Comparison of ENCODE assay signal across 2 cellular contexts in genomic region chr5:122192883-122193496, GRCh38.
TF ChIP-seq lines count a peak whose summit lies in the region.

No MANE protein-coding gene starts in this region.

TF ChIP-seq in HCT116, 20 proteins besides CTCF, POLR2A, EP300 and RAD21:
- TF ChIP-seq SRF (IDR thresholded peaks at IDR 0.05; ENCODE audit: low read depth) (no peak), EGR1 (IDR thresholded peaks at IDR 0.05; ENCODE audit: low read depth) (no peak), TCF7L2 (IDR thresholded peaks at IDR 0.05; ENCODE audit: borderline replicate concordance, extremely low read depth, insufficient read depth, insufficient read length) (no peak)

TF ChIP-seq in H1, 55 proteins besides CTCF, POLR2A, EP300 and RAD21:
- TF ChIP-seq CEBPB (IDR thresholded peaks at IDR 0.05; ENCODE audit: low read depth, low read length): no peak
- no peak for TF ChIP-seq JUND (IDR thresholded peaks at IDR 0.05; ENCODE audit: low read length)
- no peak for TF ChIP-seq BACH1 (IDR thresholded peaks at IDR 0.05; ENCODE audit: low read length)
- no peak for TF ChIP-seq TBP (IDR thresholded peaks at IDR 0.05; ENCODE audit: low read depth, low read length)
- TF ChIP-seq KDM5A (IDR thresholded peaks at IDR 0.05; ENCODE audit: low read length): no peak
- no peak for TF ChIP-seq ATF3 (IDR thresholded peaks at IDR 0.05; ENCODE audit: insufficient read depth, low read depth, low read length)
- TF ChIP-seq USF2 (IDR thresholded peaks at IDR 0.05; ENCODE audit: low read length): no peak
- no peak for TF ChIP-seq POLR2AphosphoS5 (IDR thresholded peaks at IDR 0.05; ENCODE audit: low read depth, low read length)
- no peak for TF ChIP-seq SP2 (IDR thresholded peaks at IDR 0.05; ENCODE audit: low read length)
- no peak for TF ChIP-seq SIX5 (IDR thresholded peaks at IDR 0.05; ENCODE audit: low read depth, low read length)
- TF ChIP-seq CBX5 (IDR thresholded peaks at IDR 0.05; ENCODE audit: low read depth, low read length): no peak
- TF ChIP-seq SIRT6 (IDR thresholded peaks at IDR 0.05; ENCODE audit: low read length): no peak
- TF ChIP-seq SIN3A (conservative IDR thresholded peaks at IDR 0.05 in 1 of 2, IDR thresholded peaks at IDR 0.05 in 1 of 2; ENCODE audit: low read depth in 1 of 2, low read length in 2 of 2): no peak
- no peak for TF ChIP-seq ASH2L (IDR thresholded peaks at IDR 0.05; ENCODE audit: low read length)
